ENCODE assay signal across 8 cellular contexts in genomic region chr2:221518201-221518936, GRCh38. TPM values are rescaled to one million over a fixed set of nuclear protein-coding genes. Genes with fewer than 3 reads are reported as not detected.
DNase-seq lines count a peak whose midpoint lies in the region; ATAC-seq and TF ChIP-seq lines count a peak whose summit lies in the region.

No MANE protein-coding gene starts in this region.

- CTCF ChIA-PET in naive thymus-derived CD4-positive, alpha-beta T cell (lab: Charles Lee): interaction anchor here (0.7 to 1.4 kb wide), 2 partner anchors 9 to 53 kb away, joined by 3 to 4 read pairs; no protein-coding TSS in a partner anchor

- H3K27me3 ChIP-seq in heart left ventricle: no peaks in the 10 kb centered on the region
- H3K27me3 ChIP-seq in naive thymus-derived CD4-positive, alpha-beta T cell (ENCODE audit: control insufficient read depth in 2 of 2, insufficient read depth in 2 of 2, low read length in 2 of 2): no peaks in the 10 kb centered on the region

- no peak for TF ChIP-seq POLR2A in heart left ventricle (IDR thresholded peaks at IDR 0.05)

- POLR2A ChIA-PET in naive thymus-derived CD4-positive, alpha-beta T cell (lab: Charles Lee): interaction anchor here (0.6 to 4.7 kb wide), 13 partner anchors 9 to 368 kb away, joined by 3 to 47 read pairs (median 4); partner anchors contain the start of gene EPHA4

- H3K4me1 ChIP-seq in heart left ventricle: peaks cover 5 to 62% (median 31%) of the 10 kb centered on the region in 12 donors
- peaks cover 46 to 53% of the 10 kb centered on the region in 2 donors for H3K4me1 ChIP-seq in naive thymus-derived CD4-positive, alpha-beta T cell (ENCODE audit: control insufficient read depth in 2 of 2, insufficient read depth in 2 of 2, low read length in 2 of 2)

- peaks cover 0 to 2% (median 0%) of the 10 kb centered on the region in 5 donors for H3K27me3 Mint-ChIP-seq in naive thymus-derived CD4-positive, alpha-beta T cell

- peaks cover 0 to 15% (median 0%) of the 10 kb centered on the region in 5 donors for H3K36me3 Mint-ChIP-seq in naive thymus-derived CD4-positive, alpha-beta T cell

- intact Hi-C loops in heart left ventricle (cut with DNase I): loop anchor here in 2 of 10 donors (2.0 to 10.0 kb wide), 2 partner anchors 40 to 74 kb away; no protein-coding TSS in a partner anchor
- intact Hi-C loops in Right ventricle myocardium superior (cut with DNase I): no loop called here
- intact Hi-C loops in naive thymus-derived CD4-positive, alpha-beta T cell (cut with micrococcal nuclease): loop anchor here (1.0 to 10.0 kb wide), 7 partner anchors 10 to 209 kb away; partner anchors contain the start of gene EPHA4 (in 2 of the 2)

- peak overlapping the region in 1 of 12 donors; percentile 16 for H3K4me3 ChIP-seq in heart left ventricle
- H3K4me3 ChIP-seq in naive thymus-derived CD4-positive, alpha-beta T cell (ENCODE audit: low read length): peak overlapping the region; percentile 43

- peaks cover 0 to 7% (median 0%) of the 10 kb centered on the region in 11 donors for H3K9me3 Mint-ChIP-seq in naive thymus-derived CD4-positive, alpha-beta T cell

- WGBS in heart left ventricle, 4 donors: 61 to 74% (median 65%) methylated on average over 7 of the region's 7 CpGs

- peaks cover 0 to 31% (median 7%) of the 10 kb centered on the region in 7 donors for H3K4me1 Mint-ChIP-seq in naive thymus-derived CD4-positive, alpha-beta T cell

- peak; percentile 29 to 60 (median 54) for ATAC-seq in heart left ventricle
- no peak for ATAC-seq in Right ventricle myocardium superior (ENCODE audit: poor library complexity)
- ATAC-seq in HG03039 (IDR thresholded peaks at IDR 0.05; ENCODE audit: unreplicated experiment): peak; percentile 39
- ATAC-seq in naive thymus-derived CD4-positive, alpha-beta T cell: peak; percentile 84

- no peak overlapping the region for H3K27ac Mint-ChIP-seq in naive thymus-derived CD4-positive, alpha-beta T cell

- no peak overlapping the region for H3K4me3 Mint-ChIP-seq in naive thymus-derived CD4-positive, alpha-beta T cell

- no peaks in the 10 kb centered on the region for H3K9me3 ChIP-seq in heart left ventricle
- no peaks in the 10 kb centered on the region for H3K9me3 ChIP-seq in naive thymus-derived CD4-positive, alpha-beta T cell (ENCODE audit: control insufficient read depth in 2 of 3, low read length in 3 of 3)

- no peaks in the 10 kb centered on the region for H3K36me3 ChIP-seq in heart left ventricle
- H3K36me3 ChIP-seq in naive thymus-derived CD4-positive, alpha-beta T cell (ENCODE audit: control insufficient read depth in 2 of 3, insufficient read depth in 3 of 3, low read length in 3 of 3): no peaks in the 10 kb centered on the region

- H3K27ac ChIP-seq in heart left ventricle (peak overlapping the region in 7 of 12 donors; percentile 11 to 66 (median 37)), VCaP (peak overlapping the region; percentile 80)
- peak overlapping the region; percentile 66 for H3K27ac ChIP-seq in naive thymus-derived CD4-positive, alpha-beta T cell (ENCODE audit: low read depth, low read length)

- DNase-seq in heart left ventricle (no peak), Right ventricle myocardium superior (no peak), NCI-H524 treated with DMSO at 0.1 percent for 48 hours (lab: John Stamatoyannopoulos, UW) (no peak), dedifferentiated amniotic fluid mesenchymal stem cell (ENCODE audit: extremely low spot score) (no peak), nucleus accumbens (lab: John Stamatoyannopoulos, UW) (no peak)
- peak in 7 of 9 donors; percentile 60 to 89 (median 80) for DNase-seq in naive thymus-derived CD4-positive, alpha-beta T cell

- TF ChIP-seq CTCF in heart left ventricle (IDR thresholded peaks at IDR 0.05) (no peak), VCaP (conservative IDR thresholded peaks at IDR 0.05) (no peak)

RNA-seq across cellular contexts. Expression of gene EPHA4, which starts 53.7 kb away (rescaled TPM):
- total RNA-seq in heart left ventricle (10 to 100 TPM; 12.4 to 35.2 (median 19.8) TPM), Right ventricle myocardium superior (11.9 TPM)
- 1 to 10 TPM; 4.2 to 6.9 TPM for polyA plus RNA-seq in heart left ventricle
- total RNA-seq in naive thymus-derived CD4-positive, alpha-beta T cell: 10 to 100 TPM; 12.4 to 42.8 (median 30.6) TPM
- polyA plus RNA-seq in naive thymus-derived CD4-positive, alpha-beta T cell: 10 to 100 TPM in 1 of 2 donors, 1 to 10 TPM in 1; 8.3 to 16.1 TPM

Comparison
In these comparisons a context has a peak if more than half of its experiments do, and no peak if none do; other contexts are left out.
1. DNase-seq: peak in naive thymus-derived CD4-positive, alpha-beta T cell (7 of 9); none in heart left ventricle (0 of 5), Right ventricle myocardium superior (single experiment), NCI-H524 treated with DMSO at 0.1 percent for 48 hours (single experiment), dedifferentiated amniotic fluid mesenchymal stem cell (single experiment) and nucleus accumbens (0 of 56).
2. Peak in every context shown above with its lines, with median percentiles within 50 percentile points of each other: H3K27ac ChIP-seq.